ENCODE assay signal across 15 cellular contexts in genomic region chr11:12319734-12320387, GRCh38. TPM values are rescaled to one million over a fixed set of nuclear protein-coding genes. Genes with fewer than 3 reads are reported as not detected.
DNase-seq lines count a peak whose midpoint lies in the region; ATAC-seq and TF ChIP-seq lines count a peak whose summit lies in the region.
"Had no signal": no experiment of that assay in that cellular context is flagged by ENCODE, and none has a peak within 500 bp of the region (broad histone marks: within the 10 kb centered on the region; RNA-seq: fewer than 3 reads in every experiment).

No MANE protein-coding gene starts in this region.

- no peaks in the 10 kb centered on the region for H3K79me2 ChIP-seq in OCI-LY7 (ENCODE audit: insufficient read depth, low read depth, low read length)

- no peaks in the 10 kb centered on the region for H3K27me3 ChIP-seq in rectal smooth muscle tissue (ENCODE audit: control insufficient read depth, insufficient read depth, low read length)
- no peaks in the 10 kb centered on the region for H3K27me3 ChIP-seq in right lobe of liver
- H3K27me3 ChIP-seq: heart right ventricle, upper lobe of right lung had no signal

- H3K36me3 ChIP-seq in OCI-LY7 (ENCODE audit: insufficient read depth, low read length) (no peaks in the 10 kb centered on the region), rectal smooth muscle tissue (ENCODE audit: control insufficient read depth, insufficient read depth, low read length) (no peaks in the 10 kb centered on the region), right lobe of liver (no peaks in the 10 kb centered on the region)
- H3K36me3 ChIP-seq: heart right ventricle, upper lobe of right lung had no signal

- no TSS peak for BruUV-seq in OCI-LY7 (replicated peaks; lab: Mats Ljungman, UMichigan)

- H4K20me1 ChIP-seq in OCI-LY7 (ENCODE audit: insufficient read depth, low read length): no peaks in the 10 kb centered on the region

- no peak for TF ChIP-seq POLR2A in right lobe of liver (IDR thresholded peaks at IDR 0.05)

- POLR2A ChIA-PET in OCI-LY7 (lab: Charles Lee): interaction anchor here (0.7 kb wide), 1 partner anchor 14 kb away, joined by 3 read pairs; no protein-coding TSS in a partner anchor

- CTCF ChIA-PET in OCI-LY7 (lab: Charles Lee; ENCODE audit: unreplicated experiment): interaction anchor here (0.6 kb wide), 1 partner anchor 80 kb away, joined by 4 read pairs; no protein-coding TSS in a partner anchor

- DNase-seq in DMS153 treated with DMSO at 0.1 percent for 48 hours (lab: John Stamatoyannopoulos, UW; ENCODE audit: unreplicated experiment) (peak; percentile 71), DMS153 (lab: John Stamatoyannopoulos, UW) (no peak), NCI-H1436 treated with DMSO at 0.1 percent for 48 hours (lab: John Stamatoyannopoulos, UW) (peak; percentile 68), OCI-LY7 (ENCODE audit: low spot score) (no peak), pons (ENCODE audit: low spot score) (no peak), superior temporal gyrus (ENCODE audit: extremely low spot score) (no peak), right lobe of liver (no peak)
- DNase-seq: Calu3; effector memory CD4-positive, alpha-beta T cell; heart right ventricle; stimulated activated CD4-positive, alpha-beta T cell treated with anti-CD3 and anti-CD28 coated beads, Interleukin-12 subunit alpha, Interleukin-12 subunit beta, amount 100 ng/mL, for 4 hours; SW 1271; upper lobe of right lung had no signal

- intact Hi-C loops in OCI-LY7 (cut with micrococcal nuclease; ENCODE audit: unreplicated experiment): no loop called here
- intact Hi-C loops in right lobe of liver (cut with DNase I): no loop called here

- H3K4me2 ChIP-seq in OCI-LY7 (ENCODE audit: low read length): 0 out of 2 replicates have a peak overlapping the region, but pooled peaks have one; percentile 17

- no peak for TF ChIP-seq CTCF in OCI-LY7 (conservative IDR thresholded peaks at IDR 0.05; ENCODE audit: low read length)
- TF ChIP-seq CTCF in right lobe of liver (IDR thresholded peaks at IDR 0.05): no peak

- H3K9me3 ChIP-seq in OCI-LY7 (ENCODE audit: low read length) (0 out of 2 replicates have a peak, but pooled peaks cover 3% of the 10 kb centered on the region), right lobe of liver (no peaks in the 10 kb centered on the region)
- H3K9me3 ChIP-seq: upper lobe of right lung had no signal

- H3K27ac ChIP-seq in OCI-LY7 (ENCODE audit: low read depth, low read length, poor library complexity, severe bottlenecking) (no peak overlapping the region), rectal smooth muscle tissue (ENCODE audit: low read depth, low read length) (peak overlapping the region; percentile 83), right lobe of liver (no peak overlapping the region)
- H3K27ac ChIP-seq: 22Rv1, heart right ventricle, upper lobe of right lung had no signal

- no peak overlapping the region for H2AFZ ChIP-seq in OCI-LY7 (ENCODE audit: low read length)

- H3K4me1 ChIP-seq in OCI-LY7 (ENCODE audit: insufficient read depth, low read length, poor library complexity, severe bottlenecking) (peaks cover 6% of the 10 kb centered on the region), rectal smooth muscle tissue (ENCODE audit: control insufficient read depth, insufficient read depth, low read length) (peaks cover 21% of the 10 kb centered on the region), right lobe of liver (no peaks in the 10 kb centered on the region)

- ATAC-seq in right lobe of liver: no peak

- 89% methylated on average over 3 of the region's 3 CpGs for WGBS in right lobe of liver (ENCODE audit: insufficient coverage, low coverage, low lambda C conversion rate, missing lambda C conversion rate)

- H3K9me2 ChIP-seq in OCI-LY7 (ENCODE audit: insufficient read depth, low read length): no peaks in the 10 kb centered on the region

- H3K4me3 ChIP-seq in OCI-LY7 (ENCODE audit: low read depth, low read length, poor library complexity, severe bottlenecking) (no peak overlapping the region), rectal smooth muscle tissue (ENCODE audit: low read length) (no peak overlapping the region), right lobe of liver (no peak overlapping the region)
- H3K4me3 ChIP-seq: heart right ventricle, upper lobe of right lung had no signal

- no peak overlapping the region for H3K9ac ChIP-seq in rectal smooth muscle tissue (ENCODE audit: low read length)

RNA-seq across cellular contexts. Expression of gene PARVA, which starts 57.5 kb away (rescaled TPM):
- total RNA-seq in OCI-LY7 (2014; rRNA removed; shearing (Covaris generic)): not detected in 2 replicates
- total RNA-seq in OCI-LY7 (2022) (not detected in 2 replicates), right lobe of liver (10 to 100 TPM; 11.1 to 27.5 (median 21.8) TPM)

Comparison
In these comparisons a context has a peak if more than half of its experiments do, and no peak if none do; other contexts are left out.
1. DNase-seq: peak in DMS153 treated with DMSO at 0.1 percent for 48 hours (single experiment) and NCI-H1436 treated with DMSO at 0.1 percent for 48 hours (single experiment); none in DMS153 (single experiment), OCI-LY7 (single experiment), pons (single experiment), superior temporal gyrus (single experiment) and right lobe of liver (0 of 3).
2. RNA of gene PARVA, which starts 57.5 kb away (total RNA-seq): 11.1 to 27.5 TPM in right lobe of liver; not detected in OCI-LY7; every median in the first group is over 10 times any median in the second.